9 cellular contexts compared by ENCODE assay signal in the genomic region with DNA sequence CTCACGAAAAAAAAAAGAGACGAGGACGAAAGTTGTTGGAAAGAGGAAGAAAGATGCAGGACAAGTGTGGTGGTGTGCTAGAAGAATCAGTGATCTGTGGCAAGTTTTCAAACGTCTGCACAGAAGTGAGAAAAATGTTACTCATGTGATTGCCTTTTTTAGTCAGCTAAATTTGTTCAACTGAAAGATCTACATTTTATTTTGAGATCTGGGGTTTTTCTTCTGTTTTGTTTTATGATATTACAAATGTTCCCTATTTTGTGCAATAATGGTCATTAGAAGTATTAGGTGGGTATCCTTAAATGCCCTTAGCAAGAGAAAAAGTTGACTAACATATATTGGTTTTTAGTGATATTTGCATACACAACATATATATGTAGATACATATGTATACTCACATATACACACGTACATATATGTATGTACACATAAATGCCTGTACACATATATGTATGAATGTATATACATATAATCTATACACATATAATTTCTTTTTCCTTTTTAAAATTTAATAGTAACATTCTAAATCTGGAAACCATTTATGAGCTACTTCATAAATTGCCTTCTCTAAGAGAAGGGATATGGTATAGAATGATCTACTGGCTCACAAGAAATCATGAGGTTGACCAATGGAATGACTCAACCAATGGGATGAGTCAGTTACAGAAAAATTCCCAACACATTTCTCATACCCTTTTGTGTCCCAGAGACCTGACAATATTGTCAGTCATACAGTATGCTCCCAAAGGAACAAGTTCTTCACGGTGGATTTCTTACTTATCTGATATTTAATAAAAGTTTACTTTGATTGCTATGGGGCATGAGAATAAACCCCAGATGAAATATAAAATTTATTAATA. TPM values are rescaled to one million over a fixed set of nuclear protein-coding genes. Genes with fewer than 3 reads are reported as not detected.
A peak's percentile ranks its signal among the peaks of the same experiment; 100 is the strongest.
DNase-seq lines count a peak whose midpoint lies in the region; ATAC-seq, FAIRE-seq and TF ChIP-seq lines count a peak whose summit lies in the region.
"Had no signal": no experiment of that assay in that cellular context is flagged by ENCODE, and none has a peak within 500 bp of the region (broad histone marks: within the 10 kb centered on the region; RNA-seq: fewer than 3 reads in every experiment).

No MANE protein-coding gene starts in this region.

- H3K4me1 ChIP-seq in OCI-LY7 (ENCODE audit: insufficient read depth, low read length, poor library complexity, severe bottlenecking) (peaks cover 7% of the 10 kb centered on the region), kidney (ENCODE audit: control insufficient read depth in 1 of 2, insufficient read depth in 1 of 2, low read depth in 1 of 2, low read length in 2 of 2) (no peaks in the 10 kb centered on the region)
- H3K4me1 ChIP-seq: left lung had no signal

- no peaks in the 10 kb centered on the region; the same call in 1 of the 2 replicates for H3K9me2 ChIP-seq in OCI-LY7 (ENCODE audit: insufficient read depth, low read length)

- peak overlapping the region; percentile 29 for H3K4me2 ChIP-seq in OCI-LY7 (ENCODE audit: low read length)

- no peaks in the 10 kb centered on the region for H3K79me2 ChIP-seq in OCI-LY7 (ENCODE audit: insufficient read depth, low read depth, low read length)

- BruUV-seq in OCI-LY7 (replicated peaks; lab: Mats Ljungman, UMichigan) = no TSS peak

- CTCF ChIA-PET in OCI-LY7 (lab: Charles Lee; ENCODE audit: unreplicated experiment) = no interaction called here

- H3K27ac ChIP-seq in OCI-LY7 (ENCODE audit: low read depth, low read length, poor library complexity, severe bottlenecking) (no peak overlapping the region), kidney (ENCODE audit: low read depth in 2 of 2, low read length in 2 of 2) (no peak overlapping the region)
- H3K27ac ChIP-seq: left lung had no signal

- DNase-seq in OCI-LY7 (ENCODE audit: low spot score) (peak; percentile 25), myocyte (ENCODE audit: low read depth) (peak; percentile 57), kidney (no peak), GF-D8 (lab: John Stamatoyannopoulos, UW) (no peak), SIG-M5 (lab: John Stamatoyannopoulos, UW) (no peak), NCI-H1417 treated with DMSO at 0.1 percent for 48 hours (lab: John Stamatoyannopoulos, UW) (no peak)
- DNase-seq: left lung had no signal

- no peak for TF ChIP-seq CTCF in OCI-LY7 (conservative IDR thresholded peaks at IDR 0.05; ENCODE audit: low read length)
- no peak for TF ChIP-seq CTCF in kidney (IDR thresholded peaks at IDR 0.05; ENCODE audit: borderline replicate concordance, extremely low read depth, insufficient read depth)

- H3K9me3 ChIP-seq in OCI-LY7 (ENCODE audit: low read length) = no peaks in the 10 kb centered on the region
- H3K9me3 ChIP-seq in kidney (ENCODE audit: control insufficient read depth in 1 of 2, low read length in 2 of 2) = no peaks in the 10 kb centered on the region
- H3K9me3 ChIP-seq: left lung had no signal

- ATAC-seq in GM18520 (IDR thresholded peaks at IDR 0.05; ENCODE audit: unreplicated experiment) = peak; percentile 50
- ATAC-seq in HG02884 (IDR thresholded peaks at IDR 0.05; ENCODE audit: unreplicated experiment) = peak; percentile 90
- ATAC-seq: left lung had no signal

- H3K36me3 ChIP-seq in OCI-LY7 (ENCODE audit: insufficient read depth, low read length) (no peaks in the 10 kb centered on the region), kidney (ENCODE audit: control insufficient read depth in 1 of 2, insufficient read depth in 2 of 2, low read length in 2 of 2) (no peaks in the 10 kb centered on the region)
- H3K36me3 ChIP-seq: left lung had no signal

- H3K4me3 ChIP-seq in OCI-LY7 (ENCODE audit: low read depth, low read length, poor library complexity, severe bottlenecking) = no peak overlapping the region
- H3K4me3 ChIP-seq in kidney (ENCODE audit: low read length in 2 of 2) = no peak overlapping the region
- H3K4me3 ChIP-seq: left lung had no signal

- H2AFZ ChIP-seq in OCI-LY7 (ENCODE audit: low read length) = peak overlapping the region; percentile 12; the same call in 1 of the 2 replicates

- POLR2A ChIA-PET in OCI-LY7 (lab: Charles Lee) = interaction anchor here (0.6 to 2.3 kb wide), 3 partner anchors 9 to 203 kb away, joined by 3 to 9 read pairs (median 5); no protein-coding TSS in a partner anchor

- H3K9ac ChIP-seq in kidney (ENCODE audit: low read length in 2 of 2) = no peak overlapping the region

- no peak for FAIRE-seq in kidney (lab: Jason Lieb, UNC)

- no peaks in the 10 kb centered on the region for H4K20me1 ChIP-seq in OCI-LY7 (ENCODE audit: insufficient read depth, low read length)

- intact Hi-C loops in OCI-LY7 (cut with micrococcal nuclease; ENCODE audit: unreplicated experiment) (no loop called here), kidney (cut with DNase I) (no loop called here)

RNA-seq across cellular contexts. Expression of gene SLC39A12, which starts 38.4 kb away (rescaled TPM):
- total RNA-seq in OCI-LY7 (2014; rRNA removed; shearing (Covaris generic)) = not detected in 2 replicates
- total RNA-seq in OCI-LY7 (2022) (not detected in 2 replicates), myocyte (not detected in 2 replicates), kidney (0.16 TPM)
- polyA plus RNA-seq in myocyte (2012) = not detected
- polyA plus RNA-seq in kidney (ENCODE audit: insufficient read depth, low read depth, low replicate concordance) = not detected

Comparison
In these comparisons a context has a peak if more than half of its experiments do, and no peak if none do; other contexts are left out.
1. DNase-seq: peak in OCI-LY7 (single experiment) and myocyte (single experiment); none in kidney (single experiment), GF-D8 (single experiment), SIG-M5 (single experiment) and NCI-H1417 treated with DMSO at 0.1 percent for 48 hours (single experiment).